Comparison of ENCODE assay signal across 12 cellular contexts in the genomic region with DNA sequence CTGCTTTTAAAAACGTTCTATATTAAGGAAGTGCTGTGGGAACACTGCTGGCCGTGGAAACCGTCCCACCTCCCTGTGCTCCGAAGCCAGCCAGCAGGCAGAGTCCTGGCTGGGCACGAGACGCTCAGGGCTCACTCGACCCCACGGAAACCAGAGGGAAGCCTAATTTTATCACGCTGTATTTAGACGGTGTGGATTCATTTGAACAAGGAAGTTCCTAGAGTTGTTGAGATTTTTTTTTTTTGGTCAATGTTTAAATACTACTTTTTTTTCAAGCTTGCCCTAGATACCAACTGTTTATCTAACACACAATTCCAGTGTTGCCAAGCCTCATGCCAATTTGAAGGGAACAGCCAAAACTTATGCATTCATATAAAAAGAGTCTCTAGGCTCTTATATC. TPM values are rescaled to one million over a fixed set of nuclear protein-coding genes. Genes with fewer than 3 reads are reported as not detected.
DNase-seq lines count a peak whose midpoint lies in the region; ATAC-seq and TF ChIP-seq lines count a peak whose summit lies in the region.
"Had no signal": no experiment of that assay in that cellular context is flagged by ENCODE, and none has a peak within 500 bp of the region (broad histone marks: within the 10 kb centered on the region; RNA-seq: fewer than 3 reads in every experiment).

No MANE protein-coding gene starts in this region.

- H3K4me3 ChIP-seq in muscle layer of duodenum (ENCODE audit: low read depth in 1 of 2, low read length in 2 of 2) = peak overlapping the region; percentile 11 to 23
- H3K4me3 ChIP-seq: adrenal gland had no signal

- peak overlapping the region; percentile 71 for H3K27ac Mint-ChIP-seq in type B pancreatic cell

- no peak for TF ChIP-seq CTCF in type B pancreatic cell (conservative IDR thresholded peaks at IDR 0.05)

- no peaks in the 10 kb centered on the region for H3K36me3 ChIP-seq in muscle layer of duodenum (ENCODE audit: control insufficient read depth in 1 of 2, insufficient read depth in 2 of 2, low read length in 2 of 2)
- H3K36me3 ChIP-seq: adrenal gland had no signal

- ATAC-seq in Right ventricle myocardium superior (ENCODE audit: poor library complexity) = peak; percentile 80
- ATAC-seq: PC-3 had no signal

- H3K9me3 ChIP-seq in muscle layer of duodenum (ENCODE audit: control insufficient read depth in 1 of 2, low read length in 2 of 2) = no peaks in the 10 kb centered on the region
- H3K9me3 ChIP-seq: adrenal gland had no signal

- peak overlapping the region; percentile 1 for H3K4me3 Mint-ChIP-seq in type B pancreatic cell

- peaks cover 34% of the 10 kb centered on the region for H3K4me1 Mint-ChIP-seq in type B pancreatic cell (ENCODE audit: unreplicated experiment)

- H3K27ac ChIP-seq in muscle layer of duodenum (ENCODE audit: low read length) = peak overlapping the region; percentile 46
- H3K27ac ChIP-seq: 22Rv1, adrenal gland had no signal

- DNase-seq in DMS53 (lab: John Stamatoyannopoulos, UW) (peak; percentile 32), DMS53 treated with DMSO at 0.1 percent for 48 hours (lab: John Stamatoyannopoulos, UW; ENCODE audit: unreplicated experiment) (no peak), Right ventricle myocardium superior (peak; percentile 75), type B pancreatic cell (ENCODE audit: extremely low spot score, unreplicated experiment) (no peak), T1000 (lab: John Stamatoyannopoulos, UW) (no peak), T-helper 9 cell (no peak)
- no peak for DNase-seq in stimulated activated naive CD4-positive, alpha-beta T cell (lab: John Stamatoyannopoulos, UW)
- DNase-seq: DND-41, PC-3 had no signal

- intact Hi-C loops in Right ventricle myocardium superior (cut with DNase I) = no loop called here

- no peaks in the 10 kb centered on the region for H3K27me3 ChIP-seq in muscle layer of duodenum (ENCODE audit: low read depth, low read length)
- H3K27me3 ChIP-seq: adrenal gland had no signal

- no peaks in the 10 kb centered on the region for H3K27me3 Mint-ChIP-seq in type B pancreatic cell

- H3K9me3 Mint-ChIP-seq in type B pancreatic cell = peaks cover 6% of the 10 kb centered on the region

- peaks cover 0 to 32% of the 10 kb centered on the region in 2 donors for H3K4me1 ChIP-seq in muscle layer of duodenum (ENCODE audit: control insufficient read depth in 1 of 2, insufficient read depth in 2 of 2, low read length in 2 of 2)

- H3K36me3 Mint-ChIP-seq in type B pancreatic cell = no peaks in the 10 kb centered on the region

RNA-seq across cellular contexts. Expression of gene ADCY9, which starts 25.8 kb away (rescaled TPM):
- total RNA-seq in Right ventricle myocardium superior (44.8 TPM), type B pancreatic cell (ENCODE audit: low replicate concordance) (13.9 and 17.0 TPM in 2 replicates)

Comparison
In these comparisons a context has a peak if more than half of its experiments do, and no peak if none do; other contexts are left out.
1. DNase-seq: peak in DMS53 (single experiment) and Right ventricle myocardium superior (single experiment); none in DMS53 treated with DMSO at 0.1 percent for 48 hours (single experiment), type B pancreatic cell (single experiment), T1000 (single experiment), T-helper 9 cell (single experiment) and stimulated activated naive CD4-positive, alpha-beta T cell (0 of 6).